Comparison of ENCODE assay signal across 2 cellular contexts in genomic region chr4:74013269-74013668, GRCh38.
TF ChIP-seq lines count a peak whose summit lies in the region.

No MANE protein-coding gene starts in this region.

TF ChIP-seq in Ishikawa, 13 proteins besides CTCF, POLR2A, EP300 and RAD21:
- TF ChIP-seq USF1 (IDR thresholded peaks at IDR 0.05) (no peak), REST (IDR thresholded peaks at IDR 0.05; ENCODE audit: low read depth) (peak; percentile 11; the same call in 1 of the 2 replicates)

TF ChIP-seq in K562, 482 proteins besides CTCF, POLR2A, EP300 and RAD21:
- no peak for TF ChIP-seq NFXL1 (CRISPR knock-in tag; IDR thresholded peaks at IDR 0.05)
- TF ChIP-seq ZNF76 (CRISPR knock-in tag; IDR thresholded peaks at IDR 0.05; ENCODE audit: borderline replicate concordance): no peak
- TF ChIP-seq TAF15 (IDR thresholded peaks at IDR 0.05; ENCODE audit: low read depth, low read length): no peak
- no peak for TF ChIP-seq RBFOX2 (IDR thresholded peaks at IDR 0.05; ENCODE audit: low read depth, low read length)
- TF ChIP-seq HMG20B (CRISPR knock-in tag; IDR thresholded peaks at IDR 0.05): no peak
- TF ChIP-seq PHB (CRISPR knock-in tag; IDR thresholded peaks at IDR 0.05): no peak
- TF ChIP-seq SNRNP70 (optimal IDR thresholded peaks at IDR 0.05; ENCODE audit: low read depth, low read length): no peak
- no peak for TF ChIP-seq TOE1 (IDR thresholded peaks at IDR 0.05; ENCODE audit: borderline replicate concordance)
- no peak for TF ChIP-seq TOE1 (CRISPR knock-in tag; IDR thresholded peaks at IDR 0.05; ENCODE audit: borderline replicate concordance, low read depth)
- TF ChIP-seq ZNF512 (tag; IDR thresholded peaks at IDR 0.05): no peak
